Comparison of ENCODE assay signal across 18 cellular contexts in genomic region chr6:90497411-90497810, GRCh38.
DNase-seq lines count a peak whose midpoint lies in the region; ATAC-seq and TF ChIP-seq lines count a peak whose summit lies in the region.
"Had no signal": no experiment of that assay in that cellular context is flagged by ENCODE, and none has a peak within 500 bp of the region (broad histone marks: within the 10 kb centered on the region; RNA-seq: fewer than 3 reads in every experiment).

No MANE protein-coding gene starts in this region.

- H3K9me3 ChIP-seq in OCI-LY3 (ENCODE audit: insufficient read depth, low read length) (no peaks in the 10 kb centered on the region), endodermal cell (ENCODE audit: control insufficient read depth, low read length) (no peaks in the 10 kb centered on the region), neuronal stem cell (replicated peaks in 1 of 2; ENCODE audit: control insufficient read depth in 2 of 2, insufficient read depth in 1 of 2, low read depth in 1 of 2, low read length in 2 of 2) (no peaks in the 10 kb centered on the region)
- H3K9me3 ChIP-seq: BLaER1, HAP-1, left lung, suprapubic skin had no signal

- no peak overlapping the region for H3K23ac ChIP-seq in neuronal stem cell (ENCODE audit: low read depth, low read length, poor library complexity)

- H2AFZ ChIP-seq in OCI-LY3 (ENCODE audit: low read depth, low read length) (no peak overlapping the region), neuronal stem cell (ENCODE audit: low read length) (no peak overlapping the region)
- H2AFZ ChIP-seq: parathyroid adenoma had no signal

- no peak overlapping the region for H3K4ac ChIP-seq in neuronal stem cell (ENCODE audit: low read length)

- peak overlapping the region; percentile 33 for H2BK12ac ChIP-seq in neuronal stem cell (ENCODE audit: low read length)

- H3K79me2 ChIP-seq in OCI-LY3 (ENCODE audit: low read length) = no peaks in the 10 kb centered on the region
- H3K79me2 ChIP-seq: parathyroid adenoma had no signal

- no peaks in the 10 kb centered on the region for H3K27me3 ChIP-seq in OCI-LY3 (ENCODE audit: low read depth, low read length)
- no peaks in the 10 kb centered on the region for H3K27me3 ChIP-seq in endodermal cell (ENCODE audit: control insufficient read depth, insufficient read depth, low read length, poor library complexity, severe bottlenecking)
- no peaks in the 10 kb centered on the region for H3K27me3 ChIP-seq in neuronal stem cell (ENCODE audit: control insufficient read depth in 3 of 3, insufficient read depth in 3 of 3, low read depth in 1 of 3, low read length in 3 of 3)
- H3K27me3 ChIP-seq: BLaER1, left lung, suprapubic skin had no signal

- no peak overlapping the region for H3K14ac ChIP-seq in neuronal stem cell (ENCODE audit: low read length)

- no peaks in the 10 kb centered on the region for H3K4me1 ChIP-seq in OCI-LY3 (ENCODE audit: low read length)
- H3K4me1 ChIP-seq in endodermal cell (ENCODE audit: control insufficient read depth, insufficient read depth, low read length) = peaks cover 10% of the 10 kb centered on the region
- peaks cover 22 to 32% of the 10 kb centered on the region in 2 donors for H3K4me1 ChIP-seq in neuronal stem cell (ENCODE audit: control insufficient read depth in 2 of 2, insufficient read depth in 1 of 2, low read depth in 1 of 2, low read length in 2 of 2)
- H3K4me1 ChIP-seq: left lung, parathyroid adenoma, suprapubic skin had no signal

- TF ChIP-seq CTCF in GM12864 (IDR thresholded peaks at IDR 0.05; ENCODE audit: low read depth, low read length, missing control alignments) (peak; percentile 17), OCI-LY3 (IDR thresholded peaks at IDR 0.05; ENCODE audit: low read depth, low read length) (peak; percentile 7; the same call in 1 of the 2 replicates), endodermal cell (conservative IDR thresholded peaks at IDR 0.05) (peak; percentile 61)

- no peak overlapping the region for H3K27ac Mint-ChIP-seq in endodermal cell

- DNase-seq in GM12864 (ENCODE audit: low read depth) (no peak), endodermal cell (peak; percentile 61), neuronal stem cell (ENCODE audit: low spot score) (no peak), NCI-H748 (lab: John Stamatoyannopoulos, UW; ENCODE audit: unreplicated experiment) (no peak), NCI-H748 treated with DMSO at 0.1 percent for 48 hours (lab: John Stamatoyannopoulos, UW) (no peak)
- DNase-seq: activated naive CD4-positive, alpha-beta T cell; foreskin fibroblast; NCI-H1436 treated with DMSO at 0.1 percent for 48 hours; NK-92 treated with Interleukin-12 subunit alpha and Interleukin-12 subunit beta, amount 100 ng/mL, for 24 hours; stimulated activated CD4-positive, alpha-beta T cell treated with anti-CD3 and anti-CD28 coated beads, Interleukin-4, amount 100 ng/mL, for 24 hours; stimulated activated CD8-positive, alpha-beta memory T cell treated with anti-CD3 and anti-CD28 coated beads, Interleukin-4, amount 100 ng/mL, for 48 hours had no signal

- ATAC-seq in HG02571 (IDR thresholded peaks at IDR 0.05; ENCODE audit: unreplicated experiment) = no peak
- ATAC-seq: left lung had no signal

- H3K27me3 Mint-ChIP-seq in endodermal cell (ENCODE audit: insufficient read depth) = no peaks in the 10 kb centered on the region

- peak overlapping the region; percentile 4 for H2BK15ac ChIP-seq in neuronal stem cell (ENCODE audit: low read length)

- H2AK5ac ChIP-seq in neuronal stem cell (ENCODE audit: low read depth, low read length) = peak overlapping the region; percentile 2

- H3K36me3 Mint-ChIP-seq in endodermal cell (ENCODE audit: low read depth) = no peaks in the 10 kb centered on the region

- H4K20me1 ChIP-seq in OCI-LY3 (ENCODE audit: insufficient read depth, low read length) = no peaks in the 10 kb centered on the region
- H4K20me1 ChIP-seq: BLaER1 had no signal

- H3K4me2 ChIP-seq in OCI-LY3 (ENCODE audit: low read length) (no peak overlapping the region), neuronal stem cell (ENCODE audit: insufficient read depth, low read length, poor library complexity, severe bottlenecking) (no peak overlapping the region)
- H3K4me2 ChIP-seq: BLaER1 had no signal

- no peaks in the 10 kb centered on the region for H3K9me3 Mint-ChIP-seq in endodermal cell

- H3K4me3 Mint-ChIP-seq in endodermal cell = no peak overlapping the region

- no peak overlapping the region for H3K9ac ChIP-seq in OCI-LY3 (ENCODE audit: low read length)
- H3K9ac ChIP-seq in endodermal cell (ENCODE audit: extremely low read depth, low read length, poor library complexity, severe bottlenecking) = no peak overlapping the region
- no peak overlapping the region for H3K9ac ChIP-seq in neuronal stem cell (ENCODE audit: low read depth, low read length, poor library complexity)
- H3K9ac ChIP-seq: BLaER1, parathyroid adenoma had no signal

- H4K8ac ChIP-seq in neuronal stem cell (ENCODE audit: low read depth, low read length) = no peak overlapping the region

- no peak overlapping the region for H3K18ac ChIP-seq in neuronal stem cell (ENCODE audit: low read length)

- H2BK5ac ChIP-seq in neuronal stem cell (ENCODE audit: low read length) = no peak overlapping the region

- peaks cover 28% of the 10 kb centered on the region for H3K4me1 Mint-ChIP-seq in endodermal cell

- no peak overlapping the region for H4K91ac ChIP-seq in neuronal stem cell (ENCODE audit: low read depth, low read length, poor library complexity)

- H3K27ac ChIP-seq in OCI-LY3 (ENCODE audit: low read length) (no peak overlapping the region), endodermal cell (ENCODE audit: low read depth, low read length) (no peak overlapping the region), neuronal stem cell (replicated peaks; ENCODE audit: low read length) (no peak overlapping the region)
- H3K27ac ChIP-seq: BLaER1, left lung, parathyroid adenoma, suprapubic skin had no signal

- no peaks in the 10 kb centered on the region for H3K79me1 ChIP-seq in neuronal stem cell (ENCODE audit: low read depth, low read length)

- H3K4me3 ChIP-seq in GM12864 (ENCODE audit: low read depth, low read length) = no peak overlapping the region
- H3K4me3 ChIP-seq in OCI-LY3 (ENCODE audit: low read length) = no peak overlapping the region
- no peak overlapping the region for H3K4me3 ChIP-seq in endodermal cell (ENCODE audit: low read length)
- H3K4me3 ChIP-seq in neuronal stem cell (ENCODE audit: low read length in 2 of 2) = no peak overlapping the region
- H3K4me3 ChIP-seq: BLaER1, HAP-1, left lung, suprapubic skin had no signal

- WGBS in endodermal cell (ENCODE audit: insufficient coverage in 1 of 2, insufficient read length in 1 of 2), 2 experiments = 83 to 98% methylated on average over 1 of the region's 1 CpG
- no CpG with 5 or more reads among the region's 1 CpG for WGBS in neuronal stem cell (ENCODE audit: extremely low coverage in 2 of 2, insufficient read length in 2 of 2, insufficient replicate concordance in 1 of 2), 2 donors

- H3K36me3 ChIP-seq in OCI-LY3 (replicated peaks; ENCODE audit: low read depth, low read length) (no peaks in the 10 kb centered on the region), endodermal cell (ENCODE audit: control insufficient read depth, insufficient read depth, low read length) (no peaks in the 10 kb centered on the region), neuronal stem cell (replicated peaks in 1 of 2; ENCODE audit: control insufficient read depth in 2 of 2, insufficient read depth in 2 of 2, low read length in 2 of 2) (no peaks in the 10 kb centered on the region)
- H3K36me3 ChIP-seq: BLaER1, HAP-1, left lung, suprapubic skin had no signal

- no peak overlapping the region for H2BK120ac ChIP-seq in neuronal stem cell (ENCODE audit: low read depth, low read length)

Comparison
In these comparisons a context has a peak if more than half of its experiments do, and no peak if none do; other contexts are left out.
1. CTCF ChIP-seq: peak in every context shown above with its lines; median percentile 61 in endodermal cell; 17 in GM12864; 7 in OCI-LY3.